Comparison of ENCODE assay signal across 24 cellular contexts in the genomic region with DNA sequence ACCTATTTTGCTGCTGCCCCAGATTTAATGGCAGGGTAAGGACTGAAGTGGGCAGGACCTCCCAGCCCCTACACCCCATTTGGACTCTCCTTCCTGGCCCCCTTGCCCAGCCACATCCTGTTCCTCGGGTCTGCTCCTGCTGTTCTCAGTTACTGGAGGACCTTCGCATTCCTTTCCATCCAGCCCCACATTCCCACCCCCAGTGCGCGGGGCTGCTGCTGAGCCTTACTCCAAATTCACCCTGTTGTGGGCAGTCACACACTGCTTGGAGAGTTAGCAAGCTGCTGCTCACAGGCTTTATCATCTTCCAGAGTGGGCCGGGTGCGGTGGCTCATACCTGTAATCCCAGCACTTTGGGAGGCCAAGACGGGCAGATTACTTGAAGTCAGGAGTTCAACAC.
"Had no signal": no experiment of that assay in that cellular context is flagged by ENCODE, and none has a peak within 500 bp of the region (broad histone marks: within the 10 kb centered on the region; RNA-seq: fewer than 3 reads in every experiment).

No MANE protein-coding gene starts in this region.

- H3K27me3 ChIP-seq: body of pancreas, colonic mucosa, esophagus muscularis mucosa, right lobe of liver, spleen had no signal

- H3K27me3 Mint-ChIP-seq: stimulated activated naive CD8-positive, alpha-beta T cell treated with anti-CD3 and anti-CD28 coated beads, Interleukin-15, amount 100 ng/mL, for 72 hours; type B pancreatic cell had no signal

- ATAC-seq: activated CD8-positive, alpha-beta T cell treated with anti-CD3 and anti-CD28 coated beads, Interleukin-2, amount 10 ng/mL, durations not matched to agents 7 days and 5 days; activated T-cell treated with anti-CD3 and anti-CD28 coated beads, Interleukin-2, amount 50 U/mL, for 72 hours; body of pancreas; left cardiac atrium; naive thymus-derived CD8-positive, alpha-beta T cell; psoas muscle; right lobe of liver; stimulated activated naive CD8-positive, alpha-beta T cell treated with anti-CD3 and anti-CD28 coated beads, Interleukin-15, amount 100 ng/mL, for 72 hours had no signal

- H3K9me3 Mint-ChIP-seq: activated CD4-positive, alpha-beta T cell treated with anti-CD3 and anti-CD28 coated beads, Interleukin-2, amount 10 ng/mL, durations not matched to agents 24 days and 14 days had no signal

- H3K36me3 ChIP-seq: colonic mucosa, esophagus muscularis mucosa, right lobe of liver, spleen had no signal

- H3K4me1 Mint-ChIP-seq: activated CD4-positive, alpha-beta T cell treated with anti-CD3 and anti-CD28 coated beads, Interleukin-2, amount 10 ng/mL, durations not matched to agents 24 days and 14 days; immature natural killer cell; naive thymus-derived CD8-positive, alpha-beta T cell; stimulated activated naive CD8-positive, alpha-beta T cell treated with anti-CD3 and anti-CD28 coated beads, Interleukin-15, amount 100 ng/mL, for 72 hours had no signal

- H3K4me1 ChIP-seq: colonic mucosa, esophagus muscularis mucosa, psoas muscle, right lobe of liver, spleen had no signal

- H3K4me3 ChIP-seq: body of pancreas, colonic mucosa, esophagus muscularis mucosa, psoas muscle, right lobe of liver, spleen had no signal

- DNase-seq: activated CD4-positive, alpha-beta T cell treated with anti-CD3 and anti-CD28 coated beads, Interleukin-2, amount 10 ng/mL, durations not matched to agents 24 days and 14 days; activated CD4-positive, CD25-positive, alpha-beta regulatory T cell; activated CD8-positive, alpha-beta memory T cell treated with anti-CD3 and anti-CD28 coated beads, Interleukin-2, amount 50 U/mL, for 4 hours; activated CD8-positive, alpha-beta T cell treated with anti-CD3 and anti-CD28 coated beads, Interleukin-2, amount 10 ng/mL, durations not matched to agents 7 days and 5 days; activated gamma-delta T cell; activated T-cell treated with anti-CD3 and anti-CD28 coated beads, Interleukin-2, amount 50 U/mL, for 72 hours; amniotic stem cell; body of pancreas; caudate nucleus; colonic mucosa; hippocampal formation; immature natural killer cell; left cardiac atrium; naive thymus-derived CD8-positive, alpha-beta T cell; occipital lobe; psoas muscle; right lobe of liver; spleen; stimulated activated naive CD8-positive, alpha-beta T cell treated with anti-CD3 and anti-CD28 coated beads, Interleukin-15, amount 100 ng/mL, for 72 hours; SW 1271 had no signal

- H3K27ac Mint-ChIP-seq: activated CD4-positive, alpha-beta T cell treated with anti-CD3 and anti-CD28 coated beads, Interleukin-2, amount 10 ng/mL, durations not matched to agents 24 days and 14 days; activated CD8-positive, alpha-beta T cell treated with anti-CD3 and anti-CD28 coated beads, Interleukin-2, amount 10 ng/mL, durations not matched to agents 7 days and 5 days; activated naive CD8-positive, alpha-beta T cell; activated T-cell treated with anti-CD3 and anti-CD28 coated beads, Interleukin-2, amount 50 U/mL, for 72 hours; immature natural killer cell; naive thymus-derived CD8-positive, alpha-beta T cell; stimulated activated naive CD8-positive, alpha-beta T cell treated with anti-CD3 and anti-CD28 coated beads, Interleukin-15, amount 100 ng/mL, for 72 hours; T-helper 2 cell treated with Interferon-gamma antibody and Interleukin-4, amounts not matched to agents 5 μg/mL and 100 μg/mL, for 36 hours; type B pancreatic cell had no signal

- H3K4me3 Mint-ChIP-seq: activated CD4-positive, alpha-beta T cell treated with anti-CD3 and anti-CD28 coated beads, Interleukin-2, amount 10 ng/mL, durations not matched to agents 24 days and 14 days; activated CD8-positive, alpha-beta T cell treated with anti-CD3 and anti-CD28 coated beads, Interleukin-2, amount 10 ng/mL, durations not matched to agents 7 days and 5 days; activated naive CD8-positive, alpha-beta T cell; activated T-cell treated with anti-CD3 and anti-CD28 coated beads, Interleukin-2, amount 50 U/mL, for 72 hours; immature natural killer cell; naive thymus-derived CD8-positive, alpha-beta T cell; stimulated activated naive CD8-positive, alpha-beta T cell treated with anti-CD3 and anti-CD28 coated beads, Interleukin-15, amount 100 ng/mL, for 72 hours; T-helper 2 cell treated with Interferon-gamma antibody and Interleukin-4, amounts not matched to agents 5 μg/mL and 100 μg/mL, for 36 hours; type B pancreatic cell had no signal

- H3K9me3 ChIP-seq: body of pancreas, colonic mucosa, esophagus muscularis mucosa, psoas muscle, right lobe of liver had no signal

- H3K27ac ChIP-seq: body of pancreas, colonic mucosa, esophagus muscularis mucosa, psoas muscle, right lobe of liver, spleen had no signal
